ENCODE assay signal across 8 cellular contexts in genomic region chr19:36665832-36666231, GRCh38. TPM values are rescaled to one million over a fixed set of nuclear protein-coding genes. Genes with fewer than 3 reads are reported as not detected.
DNase-seq lines count a peak whose midpoint lies in the region; ATAC-seq and TF ChIP-seq lines count a peak whose summit lies in the region.

No MANE protein-coding gene starts in this region.

- H3K9me3 ChIP-seq in AG04450 (ENCODE audit: control insufficient read depth, insufficient read depth, low read length): peaks cover 39% of the 10 kb centered on the region

- H3K4me1 Mint-ChIP-seq in IgD-negative memory B cell: peaks cover 20 to 27% (median 20%) of the 10 kb centered on the region in 3 donors
- H3K4me1 Mint-ChIP-seq in dendritic cell treated with granulocyte-macrophage colony-stimulating factor and Interleukin-4, amounts not matched to agents 40 ng/mL and 50 ng/mL, for 4 days (ENCODE audit: low read depth): peaks cover 22% of the 10 kb centered on the region
- H3K4me1 Mint-ChIP-seq in naive B cell: peaks cover 36 to 40% (median 38%) of the 10 kb centered on the region in 3 donors

- H3K4me3 ChIP-seq in AG04450 (ENCODE audit: low read depth, low read length): peak overlapping the region; percentile 90

- H3K27ac ChIP-seq in AG04450 (ENCODE audit: low read depth, low read length): no peak overlapping the region

- no peaks in the 10 kb centered on the region for H3K27me3 ChIP-seq in AG04450 (ENCODE audit: control insufficient read depth, insufficient read depth, low read length)

- H3K27me3 Mint-ChIP-seq in IgD-negative memory B cell (no peaks in the 10 kb centered on the region), naive B cell (no peaks in the 10 kb centered on the region)
- H3K27me3 Mint-ChIP-seq in dendritic cell treated with granulocyte-macrophage colony-stimulating factor and Interleukin-4, amounts not matched to agents 40 ng/mL and 50 ng/mL, for 4 days: no peaks in the 10 kb centered on the region

- H3K9me3 Mint-ChIP-seq in IgD-negative memory B cell (peaks cover 10 to 43% (median 11%) of the 10 kb centered on the region in 3 donors), naive B cell (peaks cover 0 to 20% (median 5%) of the 10 kb centered on the region in 7 donors)
- peaks cover 65% of the 10 kb centered on the region for H3K9me3 Mint-ChIP-seq in dendritic cell treated with granulocyte-macrophage colony-stimulating factor and Interleukin-4, amounts not matched to agents 40 ng/mL and 50 ng/mL, for 4 days

- H3K27ac Mint-ChIP-seq in IgD-negative memory B cell (peak overlapping the region in 2 of 3 donors; percentile 2 to 95), naive B cell (peak overlapping the region in 4 of 6 donors; percentile 30 to 97 (median 91))
- peak overlapping the region; percentile 97 for H3K27ac Mint-ChIP-seq in dendritic cell treated with granulocyte-macrophage colony-stimulating factor and Interleukin-4, amounts not matched to agents 40 ng/mL and 50 ng/mL, for 4 days

- intact Hi-C loops in dendritic cell treated with granulocyte-macrophage colony-stimulating factor and Interleukin-4, amounts not matched to agents 40 ng/mL and 50 ng/mL, for 4 days (cut with micrococcal nuclease): loop anchor here (1.0 to 5.0 kb wide), 4 partner anchors 21 to 801 kb away; partner anchors contain the start of genes ZNF529, ZNF567, ZNF569 and ZNF570

- H3K4me3 Mint-ChIP-seq in IgD-negative memory B cell (peak overlapping the region; percentile 94 to 100 (median 98)), naive B cell (peak overlapping the region; percentile 97 to 100 (median 100))
- H3K4me3 Mint-ChIP-seq in dendritic cell treated with granulocyte-macrophage colony-stimulating factor and Interleukin-4, amounts not matched to agents 40 ng/mL and 50 ng/mL, for 4 days: peak overlapping the region; percentile 98

- TF ChIP-seq POLR2A in GM18505 (IDR thresholded peaks at IDR 0.05; ENCODE audit: borderline replicate concordance, extremely low read depth, insufficient read depth, insufficient read length) (no peak), erythroblast (IDR thresholded peaks at IDR 0.05; ENCODE audit: low read length) (no peak)

- CTCF ChIA-PET in AG04450 (lab: Charles Lee): no interaction called here

- ATAC-seq in naive B cell (ENCODE audit: low read depth in 2 of 2): no peak
- no peak for ATAC-seq in HG02798 (IDR thresholded peaks at IDR 0.05; ENCODE audit: poor library complexity, unreplicated experiment)
- ATAC-seq in GM18505 (IDR thresholded peaks at IDR 0.05; ENCODE audit: unreplicated experiment): no peak

- POLR2A ChIA-PET in AG04450 (lab: Yijun Ruan, JAX): no interaction called here

- H3K36me3 Mint-ChIP-seq in IgD-negative memory B cell (peaks cover 36% of the 10 kb centered on the region), naive B cell (peaks cover 38 to 39% of the 10 kb centered on the region in 2 donors)
- peaks cover 84% of the 10 kb centered on the region for H3K36me3 Mint-ChIP-seq in dendritic cell treated with granulocyte-macrophage colony-stimulating factor and Interleukin-4, amounts not matched to agents 40 ng/mL and 50 ng/mL, for 4 days (ENCODE audit: low read depth)

- TF ChIP-seq CTCF in AG04450 (IDR thresholded peaks at IDR 0.05; ENCODE audit: low read depth, low read length): no peak

- DNase-seq in AG04450 (ENCODE audit: low read depth, low spot score): no peak
- no peak for DNase-seq in naive B cell
- DNase-seq in NCI-H2227 treated with DMSO at 0.1 percent for 48 hours (lab: John Stamatoyannopoulos, UW): no peak
- no peak for DNase-seq in erythroblast (lab: John Stamatoyannopoulos, UW)

RNA-seq across cellular contexts. Expression of gene ZNF461, which starts 0.8 kb away (rescaled TPM):
- 4.5 and 6.1 TPM in 2 replicates for polyA plus RNA-seq in AG04450 (2011; rRNA removed)
- polyA minus RNA-seq in AG04450 (2011; rRNA and poly(A)+ RNA removed): 2.9 and 8.4 TPM in 2 replicates
- polyA plus RNA-seq in IgD-negative memory B cell: 7.8 TPM
- polyA plus RNA-seq in naive B cell (ENCODE audit: low read depth in 6 of 6): 10 to 100 TPM in 2 of 6 donors, 1 to 10 TPM in 4; 2.5 to 13.0 (median 8.6) TPM

RNA-seq across cellular contexts. Expression of gene ZNF567, which starts 21.6 kb away (rescaled TPM):
- polyA plus RNA-seq in AG04450 (2011; rRNA removed) (5.5 and 8.5 TPM in 2 replicates), IgD-negative memory B cell (9.4 TPM), naive B cell (ENCODE audit: low read depth in 6 of 6) (10 to 100 TPM in 5 of 6 donors, 1 to 10 TPM in 1; 3.3 to 20.0 (median 12.9) TPM)
- polyA minus RNA-seq in AG04450 (2011; rRNA and poly(A)+ RNA removed): 4.7 TPM in 2 replicates
